ENCODE assay signal across 29 cellular contexts in genomic region chr7:147640821-147641220, GRCh38.
"Had no signal": no experiment of that assay in that cellular context is flagged by ENCODE, and none has a peak within 500 bp of the region (broad histone marks: within the 10 kb centered on the region; RNA-seq: fewer than 3 reads in every experiment).

No MANE protein-coding gene starts in this region.

- H3K4me3 ChIP-seq: heart left ventricle, lower lobe of right lung, neural progenitor cell, ovary, prostate gland, skin epidermis, stomach, thoracic aorta, tibial artery, upper lobe of right lung had no signal

- H3K27me3 Mint-ChIP-seq: naive thymus-derived CD8-positive, alpha-beta T cell; stimulated activated naive B cell treated with anti-CD40 and anti-IgM and Interleukin-4, amounts not matched to agents 10 μg/mL and 1 μg/mL and 100 μg/mL, for 72 hours had no signal

- DNase-seq: heart left ventricle; hypothalamus; kidney glomerular epithelial cell; left cardiac atrium; left ventricle myocardium superior; lower lobe of right lung; mammary epithelial cell; mesenchymal stem cell; naive thymus-derived CD8-positive, alpha-beta T cell; ovary; retina; right cardiac atrium; stimulated activated CD4-positive, alpha-beta T cell treated with anti-CD3 and anti-CD28 coated beads, Interleukin-12 subunit alpha, Interleukin-12 subunit beta, amount 100 ng/mL, for 4 hours; stimulated activated CD4-positive, alpha-beta T cell treated with anti-CD3 and anti-CD28 coated beads, Interleukin-15, amount 100 ng/mL, for 24 hours; stimulated activated CD4-positive, alpha-beta T cell treated with anti-CD3 and anti-CD28 coated beads, Interleukin-2, amount 100 ng/mL, for 24 hours; stimulated activated CD4-positive, alpha-beta T cell treated with anti-CD3 and anti-CD28 coated beads, Interleukin-4, amount 100 ng/mL, for 1 hour; stimulated activated naive B cell treated with anti-CD40 and anti-IgM and Interleukin-4, amounts not matched to agents 10 μg/mL and 1 μg/mL and 100 μg/mL, for 72 hours; stimulated activated naive CD8-positive, alpha-beta T cell treated with anti-CD3 and anti-CD28 coated beads, Interleukin-15, Interleukin-2, amounts not matched to agents 100 U/mL and 50 U/mL, for 24 hours; stomach; tibial artery; trophoblast cell; upper lobe of right lung had no signal

- H3K36me3 Mint-ChIP-seq: naive thymus-derived CD8-positive, alpha-beta T cell; neural progenitor cell; stimulated activated naive B cell treated with anti-CD40 and anti-IgM and Interleukin-4, amounts not matched to agents 10 μg/mL and 1 μg/mL and 100 μg/mL, for 72 hours had no signal

- H3K27ac Mint-ChIP-seq: naive thymus-derived CD8-positive, alpha-beta T cell; neural progenitor cell; stimulated activated naive B cell treated with anti-CD40 and anti-IgM and Interleukin-4, amounts not matched to agents 10 μg/mL and 1 μg/mL and 100 μg/mL, for 72 hours had no signal

- H3K27ac ChIP-seq: heart left ventricle, lower lobe of right lung, neural progenitor cell, ovary, prostate gland, skin epidermis, stomach, thoracic aorta, tibial artery, upper lobe of right lung had no signal

- H3K9me3 Mint-ChIP-seq: nephron, neural progenitor cell had no signal

- H3K4me1 ChIP-seq: heart left ventricle, lower lobe of right lung, prostate gland, stomach, tibial artery, upper lobe of right lung had no signal

- H3K9me3 ChIP-seq: heart left ventricle, lower lobe of right lung, ovary, prostate gland, stomach, thoracic aorta, tibial artery, upper lobe of right lung had no signal

- H3K27me3 ChIP-seq: heart left ventricle, neural progenitor cell, ovary, stomach, tibial artery, upper lobe of right lung had no signal

- H3K4me1 Mint-ChIP-seq: naive thymus-derived CD8-positive, alpha-beta T cell; stimulated activated naive B cell treated with anti-CD40 and anti-IgM and Interleukin-4, amounts not matched to agents 10 μg/mL and 1 μg/mL and 100 μg/mL, for 72 hours had no signal

- H3K4me3 Mint-ChIP-seq: naive thymus-derived CD8-positive, alpha-beta T cell; nephron; neural progenitor cell; stimulated activated naive B cell treated with anti-CD40 and anti-IgM and Interleukin-4, amounts not matched to agents 10 μg/mL and 1 μg/mL and 100 μg/mL, for 72 hours had no signal

- H3K36me3 ChIP-seq: heart left ventricle, lower lobe of right lung, neural progenitor cell, ovary, prostate gland, stomach, thoracic aorta, tibial artery, upper lobe of right lung had no signal

- ATAC-seq: heart left ventricle; left cardiac atrium; left lobe of liver; left ventricle myocardium superior; lower lobe of right lung; naive thymus-derived CD8-positive, alpha-beta T cell; right cardiac atrium; sciatic nerve; stimulated activated naive B cell treated with anti-CD40 and anti-IgM and Interleukin-4, amounts not matched to agents 10 μg/mL and 1 μg/mL and 100 μg/mL, for 72 hours; stimulated activated naive CD8-positive, alpha-beta T cell treated with anti-CD3 and anti-CD28 coated beads, Interleukin-15, Interleukin-2, amounts not matched to agents 100 U/mL and 50 U/mL, for 24 hours; upper lobe of right lung had no signal
